In genomic region chr20:6524305-6524704, GRCh38 we compare ENCODE assay signal across 37 cellular contexts.
A peak's percentile ranks its signal among the peaks of the same experiment; 100 is the strongest.
DNase-seq lines count a peak whose midpoint lies in the region; ATAC-seq, FAIRE-seq and TF ChIP-seq lines count a peak whose summit lies in the region.
"Had no signal": no experiment of that assay in that cellular context is flagged by ENCODE, and none has a peak within 500 bp of the region (broad histone marks: within the 10 kb centered on the region; RNA-seq: fewer than 3 reads in every experiment).

No MANE protein-coding gene starts in this region.

- intact Hi-C loops in HepG2 (cut with micrococcal nuclease; ENCODE audit: unreplicated experiment), result no loop called here
- intact Hi-C loops in right lobe of liver (cut with DNase I), result no loop called here
- intact Hi-C loops in head of caudate nucleus (cut with DNase I), result no loop called here

- TF ChIP-seq RAD21 in HepG2 (CRISPR knock-in tag; IDR thresholded peaks at IDR 0.05), result no peak

- no peak for TF ChIP-seq CTCF in HepG2 (CRISPR knock-in tag; IDR thresholded peaks at IDR 0.05)
- TF ChIP-seq CTCF in right lobe of liver (IDR thresholded peaks at IDR 0.05), result no peak
- no peak for TF ChIP-seq CTCF in HEK293 (tag by site-specific recombination; IDR thresholded peaks at IDR 0.05)

- H3K27me3 Mint-ChIP-seq in immature natural killer cell (ENCODE audit: low read depth in 3 of 3), result peaks cover 0 to 2% (median 0%) of the 10 kb centered on the region in 3 donors
- H3K27me3 Mint-ChIP-seq: B cell; CD4-positive, alpha-beta memory T cell; CD4-positive, alpha-beta T cell; CD4-positive, CD25-positive, alpha-beta regulatory T cell had no signal

- H3K36me3 ChIP-seq in HepG2 (replicated peaks in 1 of 2; ENCODE audit: control insufficient read depth in 1 of 2, insufficient read depth in 2 of 2, low read length in 2 of 2) (no peaks in the 10 kb centered on the region), right lobe of liver (no peaks in the 10 kb centered on the region), HEK293 (ENCODE audit: control insufficient read depth in 2 of 2, insufficient read depth in 1 of 2, low read length in 2 of 2) (no peaks in the 10 kb centered on the region)
- H3K36me3 ChIP-seq: BE2C; BLaER1; BLaER1 treated with 17β-estradiol and CSF1 and Interleukin-3, amounts not matched to agents 10 nM and 100 nM had no signal

- H3K79me2 ChIP-seq in HepG2 (ENCODE audit: insufficient read depth, low read length), result no peaks in the 10 kb centered on the region

- H3K9me3 ChIP-seq in HepG2 (ENCODE audit: low read length), result peaks cover 51% of the 10 kb centered on the region
- H3K9me3 ChIP-seq in right lobe of liver, result no peaks in the 10 kb centered on the region
- no peaks in the 10 kb centered on the region for H3K9me3 ChIP-seq in HEK293 (ENCODE audit: control insufficient read depth, insufficient read depth, low read depth, low read length)
- H3K9me3 ChIP-seq: BE2C had no signal

- peaks cover 2 to 31% (median 11%) of the 10 kb centered on the region in 6 donors for H3K9me3 Mint-ChIP-seq in immature natural killer cell

- CTCF ChIA-PET in HepG2 (lab: Yijun Ruan, JAX; ENCODE audit: low intra/inter-chr PET ratio, low total read pairs), result no interaction called here
- CTCF ChIA-PET in HEK293 (lab: Yijun Ruan, JAX), result no interaction called here

- 2% methylated on average over 3 of the region's 3 CpGs for WGBS in HepG2 (ENCODE audit: low lambda C conversion rate)
- 57% methylated on average over 3 of the region's 3 CpGs for WGBS in right lobe of liver (ENCODE audit: insufficient coverage, low coverage, low lambda C conversion rate, missing lambda C conversion rate)

- no peaks in the 10 kb centered on the region for H3K4me1 Mint-ChIP-seq in immature natural killer cell
- H3K4me1 Mint-ChIP-seq: B cell; CD14-positive monocyte; CD4-positive, alpha-beta memory T cell; CD4-positive, CD25-positive, alpha-beta regulatory T cell; CD8-positive, alpha-beta memory T cell had no signal

- H2AFZ ChIP-seq in HepG2 (ENCODE audit: low read length), result no peak overlapping the region

- H3K4me3 ChIP-seq in HepG2 (replicated peaks in 1 of 3; ENCODE audit: insufficient read depth in 1 of 3, low read depth in 2 of 3, low read length in 3 of 3) (no peak overlapping the region), right lobe of liver (no peak overlapping the region), HEK293 (ENCODE audit: low read depth, low read length) (no peak overlapping the region)
- H3K4me3 ChIP-seq: A549; BLaER1; BLaER1 treated with 17β-estradiol and CSF1 and Interleukin-3, amounts not matched to agents 10 nM and 100 nM had no signal

- H3K4me2 ChIP-seq in HepG2 (ENCODE audit: low read depth, low read length), result no peak overlapping the region
- H3K4me2 ChIP-seq: A549; BLaER1; BLaER1 treated with 17β-estradiol and CSF1 and Interleukin-3, amounts not matched to agents 10 nM and 100 nM had no signal

- in situ Hi-C loops in HepG2 (cut with HindIII; ENCODE audit: extremely low pct_ligation_motif_present, low pct_unique_long_range_greater_than_20kb), result no loop called here
- in situ Hi-C loops in Caki2 (cut with HindIII; ENCODE audit: low pct_unique_long_range_greater_than_20kb, low sequenced_read_pairs), result no loop called here

- H3K27me3 ChIP-seq in HepG2 (ENCODE audit: control insufficient read depth in 1 of 2, insufficient read depth in 2 of 2, low read length in 2 of 2) (no peaks in the 10 kb centered on the region), right lobe of liver (no peaks in the 10 kb centered on the region)
- H3K27me3 ChIP-seq: BE2C; BLaER1; BLaER1 treated with 17β-estradiol and CSF1 and Interleukin-3, amounts not matched to agents 10 nM and 100 nM had no signal

- no peak overlapping the region for H3K27ac ChIP-seq in HepG2 (ENCODE audit: extremely low read length, insufficient read depth, low read length)
- no peak overlapping the region for H3K27ac ChIP-seq in right lobe of liver
- no peak overlapping the region for H3K27ac ChIP-seq in HEK293 (ENCODE audit: extremely low read depth, low read depth, low read length)
- H3K27ac ChIP-seq: 22Rv1; A549; BLaER1; BLaER1 treated with 17β-estradiol and CSF1 and Interleukin-3, amounts not matched to agents 10 nM and 100 nM; C4-2B had no signal

- DNase-seq in HepG2 (ENCODE audit: low spot score) (no peak), right lobe of liver (no peak), Caki2 (ENCODE audit: low read depth) (peak; percentile 18), OCI-M1 (lab: John Stamatoyannopoulos, UW) (peak; percentile 6), immature natural killer cell (no peak), head of caudate nucleus (no peak)
- DNase-seq in stimulated activated naive CD8-positive, alpha-beta T cell treated with anti-CD3 and anti-CD28 coated beads, Interleukin-15, Interleukin-2, amounts not matched to agents 100 U/mL and 50 U/mL, for 24 hours, result no peak
- DNase-seq: 8988T; ACHN; AML-193; BE2C; C1 segment of cervical spinal cord; Caco-2; Calu3; CD4-positive, alpha-beta memory T cell; CD4-positive, alpha-beta T cell; CD4-positive, CD25-positive, alpha-beta regulatory T cell; CD8-positive, alpha-beta memory T cell; CD8-positive, alpha-beta T cell; COR-L47; DMS 273 treated with DMSO at 0.1 percent for 48 hours; DMS153; DMS53; DMS79; DMS79 treated with DMSO at 0.1 percent for 48 hours; DND-41; EL had no signal

- H4K20me1 ChIP-seq in HepG2 (ENCODE audit: insufficient read depth, low read length), result no peaks in the 10 kb centered on the region
- H4K20me1 ChIP-seq: BLaER1; BLaER1 treated with 17β-estradiol and CSF1 and Interleukin-3, amounts not matched to agents 10 nM and 100 nM had no signal

- POLR2A ChIA-PET in HepG2 (lab: Yijun Ruan, JAX) (no interaction called here), HEK293 (lab: Yijun Ruan, JAX) (no interaction called here)

- no peak for ATAC-seq in HepG2
- ATAC-seq in right lobe of liver, result no peak
- ATAC-seq in stimulated activated naive CD8-positive, alpha-beta T cell treated with anti-CD3 and anti-CD28 coated beads, Interleukin-15, Interleukin-2, amounts not matched to agents 100 U/mL and 50 U/mL, for 24 hours, result no peak
- ATAC-seq: A549; CD8-positive, alpha-beta T cell had no signal

- H3K4me1 ChIP-seq in HepG2 (ENCODE audit: insufficient read depth, low read length) (no peaks in the 10 kb centered on the region), right lobe of liver (no peaks in the 10 kb centered on the region), HEK293 (ENCODE audit: control insufficient read depth, insufficient read depth, low read length) (no peaks in the 10 kb centered on the region)
- H3K4me1 ChIP-seq: A549; BE2C; BLaER1; BLaER1 treated with 17β-estradiol and CSF1 and Interleukin-3, amounts not matched to agents 10 nM and 100 nM; Caco-2 had no signal

- FAIRE-seq in HepG2 (lab: Jason Lieb, UNC), result no peak
- FAIRE-seq: A204.1, A549, D721Med had no signal

- TF ChIP-seq EP300 in HepG2 (IDR thresholded peaks at IDR 0.05; ENCODE audit: low read depth in 2 of 2, low read length in 2 of 2) (no peak), HepG2 (CRISPR knock-in tag; IDR thresholded peaks at IDR 0.05; ENCODE audit: borderline replicate concordance) (no peak)

- H3K27ac Mint-ChIP-seq in immature natural killer cell, result no peak overlapping the region
- H3K27ac Mint-ChIP-seq: B cell; CD14-positive monocyte; CD4-positive, alpha-beta memory T cell; CD4-positive, alpha-beta T cell; CD8-positive, alpha-beta memory T cell; CD8-positive, alpha-beta T cell had no signal

- no peak overlapping the region for H3K4me3 Mint-ChIP-seq in immature natural killer cell
- H3K4me3 Mint-ChIP-seq: B cell; CD14-positive monocyte; CD4-positive, alpha-beta memory T cell; CD4-positive, alpha-beta T cell; CD4-positive, CD25-positive, alpha-beta regulatory T cell; CD8-positive, alpha-beta memory T cell; CD8-positive, alpha-beta T cell had no signal

- peaks cover 0 to 4% (median 0%) of the 10 kb centered on the region in 3 donors for H3K36me3 Mint-ChIP-seq in immature natural killer cell
- H3K36me3 Mint-ChIP-seq: CD14-positive monocyte; CD4-positive, alpha-beta memory T cell; CD4-positive, CD25-positive, alpha-beta regulatory T cell; CD8-positive, alpha-beta T cell had no signal

- H3K9ac ChIP-seq in HepG2 (ENCODE audit: insufficient read depth, low read depth, low read length), result no peak overlapping the region
- H3K9ac ChIP-seq: BLaER1; BLaER1 treated with 17β-estradiol and CSF1 and Interleukin-3, amounts not matched to agents 10 nM and 100 nM had no signal

- BruUV-seq in HepG2 (replicated peaks; lab: Mats Ljungman, UMichigan), result no TSS peak

- TF ChIP-seq POLR2A in HepG2 (IDR thresholded peaks at IDR 0.05; ENCODE audit: insufficient read depth in 1 of 2, low read depth in 2 of 2, low read length in 2 of 2), result no peak
- no peak for TF ChIP-seq POLR2A in right lobe of liver (IDR thresholded peaks at IDR 0.05)

TF ChIP-seq in HepG2, 621 proteins besides CTCF, POLR2A, EP300 and RAD21:
- TF ChIP-seq ZNF160 (CRISPR knock-in tag; IDR thresholded peaks at IDR 0.05) (peak; percentile 98), ZBTB46 (CRISPR knock-in tag; IDR thresholded peaks at IDR 0.05; ENCODE audit: borderline replicate concordance) (no peak)
TF ChIP-seq in HepG2: peak in this region for 1.

TF ChIP-seq in HEK293, 187 proteins besides CTCF, POLR2A, EP300 and RAD21:
- TF ChIP-seq ZNF830 (tag by site-specific recombination; IDR thresholded peaks at IDR 0.05; ENCODE audit: low read depth) (no peak), SETDB1 (IDR thresholded peaks at IDR 0.05; ENCODE audit: insufficient read length, low read length) (peak; percentile 79)
TF ChIP-seq in HEK293: peak in this region for 1.

Comparison
In these comparisons a context has a peak if more than half of its experiments do, and no peak if none do; other contexts are left out.
1. DNase-seq: peak in Caki2 (single experiment) and OCI-M1 (single experiment); none in HepG2 (single experiment), right lobe of liver (0 of 3), immature natural killer cell (0 of 3), stimulated activated naive CD8-positive, alpha-beta T cell treated with anti-CD3 and anti-CD28 coated beads, Interleukin-15, Interleukin-2, amounts not matched to agents 100 U/mL and 50 U/mL, for 24 hours (single experiment) and head of caudate nucleus (0 of 42).
2. Of the 63 proteins assayed by ChIP-seq in both HepG2 and HEK293: peak only in HepG2: none; only in HEK293: SETDB1; in both: none; in neither: 62.